3 cellular contexts compared by ENCODE assay signal in the genomic region with DNA sequence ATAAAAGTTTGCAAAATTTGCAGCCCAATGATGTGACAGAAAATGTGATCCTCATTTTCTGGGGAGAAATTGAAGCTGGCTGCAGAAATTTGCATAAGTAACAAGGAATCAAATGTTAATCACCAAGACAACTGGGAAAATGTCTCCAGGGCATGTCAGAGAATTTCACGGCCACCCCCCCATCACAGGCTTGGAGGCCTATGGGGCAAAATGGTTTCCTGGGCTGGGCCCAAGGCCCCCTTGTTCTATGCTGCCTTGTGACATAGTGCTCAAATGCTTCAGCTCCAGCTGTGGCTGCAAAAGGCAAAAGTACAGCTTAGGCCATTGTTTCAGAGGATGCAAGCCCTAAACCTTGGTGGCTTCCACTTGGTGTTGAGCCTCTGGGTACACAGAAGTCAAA.
"Had no signal": no experiment of that assay in that cellular context is flagged by ENCODE, and none has a peak within 500 bp of the region (broad histone marks: within the 10 kb centered on the region; RNA-seq: fewer than 3 reads in every experiment).

No MANE protein-coding gene starts in this region.

- DNase-seq: GDM1, GF-D8 had no signal

- H3K4me3 ChIP-seq: GM12878 had no signal
